ENCODE assay signal across 30 cellular contexts in the genomic region with DNA sequence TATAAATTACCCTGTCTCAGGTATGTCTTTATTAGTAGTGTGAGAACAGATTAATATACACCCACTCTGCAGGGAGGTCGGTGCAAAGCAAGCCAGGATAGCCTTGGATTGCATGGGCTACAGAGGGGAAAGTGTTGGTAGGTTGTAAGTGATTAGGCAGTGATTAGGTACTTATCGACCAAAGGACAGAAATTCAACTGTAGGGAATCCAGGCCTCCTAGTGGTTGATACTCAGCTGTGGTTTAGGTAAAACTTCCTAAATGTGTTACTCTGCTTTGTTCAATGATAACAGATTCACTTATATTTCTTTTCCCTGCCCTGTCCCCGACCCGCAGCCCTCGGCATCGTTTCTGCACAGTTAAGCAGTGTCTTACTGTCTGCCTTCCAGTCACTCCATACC.
"Had no signal": no experiment of that assay in that cellular context is flagged by ENCODE, and none has a peak within 500 bp of the region (broad histone marks: within the 10 kb centered on the region; RNA-seq: fewer than 3 reads in every experiment).

No MANE protein-coding gene starts in this region.

- H3K4me1 Mint-ChIP-seq: memory B cell; naive B cell; neural crest cell; stimulated activated naive CD8-positive, alpha-beta T cell treated with anti-CD3 and anti-CD28 coated beads, Interleukin-15, amount 100 ng/mL, for 72 hours had no signal

- H3K27me3 ChIP-seq: dorsolateral prefrontal cortex, esophagus squamous epithelium, gastrocnemius medialis, right atrium auricular region, suprapubic skin, thyroid gland, vagina had no signal

- H3K9me3 ChIP-seq: esophagus squamous epithelium, gastrocnemius medialis, mucosa of descending colon, prostate gland, right atrium auricular region, suprapubic skin, thyroid gland, vagina had no signal

- H3K27ac Mint-ChIP-seq: memory B cell; mesothelial cell of epicardium; naive B cell; natural killer cell treated with Interleukin-12 subunit alpha and Interleukin-12 subunit beta and Interleukin-15 and Interleukin-18, amount 100 ng/mL, for 72 hours; stimulated activated naive CD8-positive, alpha-beta T cell treated with anti-CD3 and anti-CD28 coated beads, Interleukin-15, amount 100 ng/mL, for 72 hours had no signal

- H3K4me3 ChIP-seq: dorsolateral prefrontal cortex, esophagus squamous epithelium, gastrocnemius medialis, lung, mucosa of descending colon, prostate gland, right atrium auricular region, smooth muscle cell, suprapubic skin, thyroid gland, vagina had no signal

- H3K4me3 Mint-ChIP-seq: memory B cell; mesothelial cell of epicardium; naive B cell; natural killer cell treated with Interleukin-12 subunit alpha and Interleukin-12 subunit beta and Interleukin-15 and Interleukin-18, amount 100 ng/mL, for 72 hours; neural crest cell; stimulated activated naive CD8-positive, alpha-beta T cell treated with anti-CD3 and anti-CD28 coated beads, Interleukin-15, amount 100 ng/mL, for 72 hours had no signal

- H3K4me2 ChIP-seq: smooth muscle cell had no signal

- DNase-seq: dorsolateral prefrontal cortex; effector CD4-positive, alpha-beta T cell; erythroblast; esophagus squamous epithelium; foreskin fibroblast; gastrocnemius medialis; head of caudate nucleus; kidney; mucosa of descending colon; naive B cell; stimulated activated CD4-positive, alpha-beta T cell treated with anti-CD3 and anti-CD28 coated beads, Interleukin-12 subunit alpha, Interleukin-12 subunit beta, amount 100 ng/mL, for 4 hours; stimulated activated CD4-positive, alpha-beta T cell treated with anti-CD3 and anti-CD28 coated beads, Interleukin-1b, Interleukin-23, amount 100 ng/mL, for 48 hours; stimulated activated CD4-positive, alpha-beta T cell treated with anti-CD3 and anti-CD28 coated beads, Interleukin-4, amount 100 ng/mL, for 1 hour; stimulated activated CD8-positive, alpha-beta memory T cell treated with anti-CD3 and anti-CD28 coated beads, Interleukin-4, amount 100 ng/mL, for 48 hours; stimulated activated naive CD4-positive, alpha-beta T cell; stimulated activated naive CD8-positive, alpha-beta T cell treated with anti-CD3 and anti-CD28 coated beads, Interleukin-15, amount 100 ng/mL, for 72 hours; thyroid gland; trophoblast cell had no signal

- H3K9me3 Mint-ChIP-seq: mesothelial cell of epicardium, neural crest cell had no signal

- H3K27ac ChIP-seq: dorsolateral prefrontal cortex, esophagus squamous epithelium, gastrocnemius medialis, prostate gland, right atrium auricular region, suprapubic skin, thyroid gland, vagina had no signal

- H3K27me3 Mint-ChIP-seq: memory B cell; natural killer cell treated with Interleukin-12 subunit alpha and Interleukin-12 subunit beta and Interleukin-15 and Interleukin-18, amount 100 ng/mL, for 72 hours; stimulated activated naive CD8-positive, alpha-beta T cell treated with anti-CD3 and anti-CD28 coated beads, Interleukin-15, amount 100 ng/mL, for 72 hours had no signal

- H3K36me3 Mint-ChIP-seq: memory B cell, mesothelial cell of epicardium, naive B cell had no signal

- H3K4me1 ChIP-seq: esophagus squamous epithelium, gastrocnemius medialis, prostate gland, right atrium auricular region, suprapubic skin, thyroid gland, vagina had no signal

- ATAC-seq: gastrocnemius medialis; left lobe of liver; mucosa of descending colon; natural killer cell treated with Interleukin-12 subunit alpha and Interleukin-12 subunit beta and Interleukin-15 and Interleukin-18, amount 100 ng/mL, for 72 hours; sciatic nerve; stimulated activated naive CD8-positive, alpha-beta T cell treated with anti-CD3 and anti-CD28 coated beads, Interleukin-15, amount 100 ng/mL, for 72 hours had no signal
